12 cellular contexts compared by ENCODE assay signal in the genomic region with DNA sequence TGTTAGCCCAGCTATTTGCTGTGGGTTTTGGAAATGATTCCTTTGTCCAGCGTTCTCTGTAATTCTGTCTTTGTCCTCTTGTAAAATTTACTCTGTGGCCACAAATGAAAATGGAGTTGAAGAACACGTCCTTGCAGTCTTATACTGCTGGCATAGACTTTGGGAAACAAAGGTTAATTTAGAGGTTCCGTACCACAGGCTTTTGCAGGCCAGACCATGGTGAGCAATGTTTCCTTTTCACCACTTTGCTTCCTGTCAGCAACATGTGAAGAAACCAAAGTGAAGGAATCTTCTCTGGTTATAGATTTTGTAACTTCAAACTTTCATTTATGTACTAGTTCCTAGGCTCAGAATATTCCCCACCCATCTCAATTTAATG.
DNase-seq lines count a peak whose midpoint lies in the region; ATAC-seq and TF ChIP-seq lines count a peak whose summit lies in the region.
"Had no signal": no experiment of that assay in that cellular context is flagged by ENCODE, and none has a peak within 500 bp of the region (broad histone marks: within the 10 kb centered on the region; RNA-seq: fewer than 3 reads in every experiment).

No MANE protein-coding gene starts in this region.

- H3K4me3 ChIP-seq in ovary, result no peak overlapping the region
- H3K4me3 ChIP-seq in gastrocnemius medialis, result no peak overlapping the region

- in situ Hi-C loops in gastrocnemius medialis (cut with MboI; ENCODE audit: low sequenced_read_pairs in 4 of 4), result no loop called here

- H3K36me3 ChIP-seq in ovary (no peaks in the 10 kb centered on the region), gastrocnemius medialis (no peaks in the 10 kb centered on the region)

- H3K27me3 ChIP-seq in ovary, result no peaks in the 10 kb centered on the region
- no peaks in the 10 kb centered on the region for H3K27me3 ChIP-seq in gastrocnemius medialis

- TF ChIP-seq POLR2A in ovary (IDR thresholded peaks at IDR 0.05) (no peak), gastrocnemius medialis (IDR thresholded peaks at IDR 0.05) (no peak)

- TF ChIP-seq CTCF in ovary (IDR thresholded peaks at IDR 0.05), result no peak
- no peak for TF ChIP-seq CTCF in gastrocnemius medialis (IDR thresholded peaks at IDR 0.05 in 4 of 5, conservative IDR thresholded peaks at IDR 0.05 in 1 of 5)

- peak; percentile 3 for ATAC-seq in HG02970 (IDR thresholded peaks at IDR 0.05; ENCODE audit: low FRiP score, unreplicated experiment)
- no peak for ATAC-seq in gastrocnemius medialis
- ATAC-seq: HCT116 had no signal

- DNase-seq in GF-D8 (lab: John Stamatoyannopoulos, UW) (peak; percentile 69), NOMO-1 treated with DMSO at 0.1 percent for 48 hours (lab: John Stamatoyannopoulos, UW; ENCODE audit: unreplicated experiment) (peak; percentile 58), medulla oblongata (ENCODE audit: extremely low spot score) (peak; percentile 6), ovary (no peak), mucosa of gallbladder (ENCODE audit: low spot score) (no peak), gastrocnemius medialis (no peak), inferior parietal cortex (ENCODE audit: extremely low spot score) (no peak)
- DNase-seq: activated CD4-positive, alpha-beta T cell treated with anti-CD3 and anti-CD28 coated beads for 4 hours; NCI-H2081 treated with DMSO at 0.1 percent for 48 hours; T-cell had no signal

- intact Hi-C loops in ovary (cut with DNase I) (no loop called here), gastrocnemius medialis (cut with DNase I; ENCODE audit: low total_unique reads) (no loop called here)

- H3K4me1 ChIP-seq in ovary (ENCODE audit: insufficient read depth) (no peaks in the 10 kb centered on the region), gastrocnemius medialis (no peaks in the 10 kb centered on the region)

- 78 to 89% (median 86%) methylated on average over 3 of the region's 3 CpGs for WGBS in ovary, 3 donors

- H3K27ac ChIP-seq in ovary, result no peak overlapping the region
- no peak overlapping the region for H3K27ac ChIP-seq in gastrocnemius medialis

- TF ChIP-seq EP300 in ovary (IDR thresholded peaks at IDR 0.05), result no peak

- H3K9me3 ChIP-seq in ovary (no peaks in the 10 kb centered on the region), gastrocnemius medialis (no peaks in the 10 kb centered on the region)

Comparison
In these comparisons a context has a peak if more than half of its experiments do, and no peak if none do; other contexts are left out.
1. DNase-seq: peak in GF-D8 (single experiment), NOMO-1 treated with DMSO at 0.1 percent for 48 hours (single experiment) and medulla oblongata (single experiment); none in ovary (0 of 5), mucosa of gallbladder (single experiment), gastrocnemius medialis (0 of 2) and inferior parietal cortex (single experiment).